19 cellular contexts compared by ENCODE assay signal in genomic region chr9:126664893-126665695, GRCh38. TPM values are rescaled to one million over a fixed set of nuclear protein-coding genes. Genes with fewer than 3 reads are reported as not detected.
DNase-seq lines count a peak whose midpoint lies in the region; ATAC-seq and TF ChIP-seq lines count a peak whose summit lies in the region.
"Had no signal": no experiment of that assay in that cellular context is flagged by ENCODE, and none has a peak within 500 bp of the region (broad histone marks: within the 10 kb centered on the region; RNA-seq: fewer than 3 reads in every experiment).

No MANE protein-coding gene starts in this region.

- no peaks in the 10 kb centered on the region for H3K79me2 ChIP-seq in H9 (ENCODE audit: insufficient read depth, low read length)
- H3K79me2 ChIP-seq in trophoblast cell (ENCODE audit: control insufficient read depth, insufficient read depth, low read length, poor library complexity), result no peaks in the 10 kb centered on the region

- H3K4me1 ChIP-seq in H9 (ENCODE audit: insufficient read depth, low read length) (peaks cover 8% of the 10 kb centered on the region; the same call in 1 of the 2 replicates), iPS-18a (ENCODE audit: control insufficient read depth, low read depth, low read length) (peaks cover 24% of the 10 kb centered on the region), trophoblast cell (ENCODE audit: control insufficient read depth in 1 of 2, insufficient read depth in 2 of 2, low read length in 2 of 2) (peaks cover 14 to 24% of the 10 kb centered on the region in 2 experiments)
- H3K4me1 ChIP-seq: ascending aorta had no signal

- H3K27ac Mint-ChIP-seq in H9, result peak overlapping the region in 2 of 3 experiments; percentile 58 to 89; a peak in 3 of 7 replicates
- H3K27ac Mint-ChIP-seq: activated CD8-positive, alpha-beta memory T cell treated with anti-CD3 and anti-CD28 coated beads, Interleukin-2, amount 10 ng/mL, durations not matched to agents 7 days and 5 days; dendritic cell treated with granulocyte-macrophage colony-stimulating factor and Interleukin-4, amounts not matched to agents 40 ng/mL and 50 ng/mL, for 4 days had no signal

- H3K18ac ChIP-seq in H9 (ENCODE audit: insufficient read length, low read depth, low read length), result no peak overlapping the region
- no peak overlapping the region for H3K18ac ChIP-seq in trophoblast cell (ENCODE audit: low read length)

- H3K9me3 ChIP-seq in H9 (ENCODE audit: control insufficient read depth, low read depth, low read length) (no peaks in the 10 kb centered on the region), iPS-18a (ENCODE audit: control insufficient read depth, low read depth, low read length) (no peaks in the 10 kb centered on the region), trophoblast cell (ENCODE audit: insufficient read depth, low read depth, low read length) (peaks cover 2% of the 10 kb centered on the region)
- H3K9me3 ChIP-seq: ascending aorta, lower lobe of right lung had no signal

- H2BK20ac ChIP-seq in H9 (ENCODE audit: low read depth, low read length, poor library complexity, severe bottlenecking), result no peak overlapping the region

- no peaks in the 10 kb centered on the region for H4K20me1 ChIP-seq in H9 (ENCODE audit: control insufficient read depth, insufficient read depth, insufficient read length)

- H3K14ac ChIP-seq in H9 (ENCODE audit: insufficient read depth, low read length) (no peak overlapping the region), trophoblast cell (ENCODE audit: low read length) (no peak overlapping the region)

- no peak overlapping the region for H2AFZ ChIP-seq in H9 (ENCODE audit: low read length)
- no peak overlapping the region for H2AFZ ChIP-seq in trophoblast cell (ENCODE audit: insufficient read depth, low read length, poor library complexity)

- H2AK5ac ChIP-seq in H9 (ENCODE audit: insufficient read length, low read length) (no peak overlapping the region), trophoblast cell (ENCODE audit: low read length) (no peak overlapping the region)

- H2BK5ac ChIP-seq in H9 (ENCODE audit: insufficient read length, low read length) (no peak overlapping the region), trophoblast cell (ENCODE audit: low read depth, low read length, poor library complexity) (no peak overlapping the region)

- no peak overlapping the region for H3K4ac ChIP-seq in H9 (ENCODE audit: low read depth, low read length)
- no peak overlapping the region for H3K4ac ChIP-seq in trophoblast cell (ENCODE audit: low read depth, low read length)

- no peak overlapping the region for H4K12ac ChIP-seq in trophoblast cell (ENCODE audit: low read depth, low read length)

- H3K56ac ChIP-seq in H9 (ENCODE audit: insufficient read length, low read depth, low read length), result no peak overlapping the region

- no peak overlapping the region for H4K91ac ChIP-seq in H9 (ENCODE audit: insufficient read length, low read depth, low read length)
- H4K91ac ChIP-seq in trophoblast cell (ENCODE audit: low read depth, low read length), result no peak overlapping the region

- H2BK120ac ChIP-seq in H9 (ENCODE audit: low read depth, low read length, poor library complexity, severe bottlenecking) (no peak overlapping the region), trophoblast cell (ENCODE audit: insufficient read depth, low read length, poor library complexity) (no peak overlapping the region)

- no peak overlapping the region for H2BK15ac ChIP-seq in H9 (ENCODE audit: low read depth, low read length)

- peak overlapping the region; percentile 67 to 77 for H3K4me3 Mint-ChIP-seq in H9
- H3K4me3 Mint-ChIP-seq: activated CD8-positive, alpha-beta memory T cell treated with anti-CD3 and anti-CD28 coated beads, Interleukin-2, amount 10 ng/mL, durations not matched to agents 7 days and 5 days; dendritic cell treated with granulocyte-macrophage colony-stimulating factor and Interleukin-4, amounts not matched to agents 40 ng/mL and 50 ng/mL, for 4 days had no signal

- H3K27ac ChIP-seq in H9 (ENCODE audit: insufficient read length, low read depth, low read length) (no peak overlapping the region), iPS-18a (ENCODE audit: low read length) (no peak overlapping the region), trophoblast cell (ENCODE audit: low read depth, low read length) (no peak overlapping the region)
- H3K27ac ChIP-seq: ascending aorta, lower lobe of right lung had no signal

- H2BK12ac ChIP-seq in H9 (ENCODE audit: insufficient read length, low read depth, low read length) (no peak overlapping the region), trophoblast cell (ENCODE audit: low read length) (no peak overlapping the region)

- WGBS in H9 (ENCODE audit: extremely low coverage, insufficient read length, low lambda C conversion rate), result no CpG with 5 or more reads among the region's 27 CpGs
- no CpG with 5 or more reads among the region's 27 CpGs for WGBS in trophoblast cell (ENCODE audit: extremely low coverage, insufficient coverage, insufficient read length)

- H4K8ac ChIP-seq in H9 (replicated peaks; ENCODE audit: insufficient read length, low read depth, low read length) (no peak overlapping the region), trophoblast cell (ENCODE audit: low read depth, low read length) (no peak overlapping the region)

- peaks cover 26% of the 10 kb centered on the region for H3K27me3 Mint-ChIP-seq in H9 (ENCODE audit: low read depth)

- no peak for ATAC-seq in GM21576 (IDR thresholded peaks at IDR 0.05; ENCODE audit: unreplicated experiment)
- no peak for ATAC-seq in HG03460 (IDR thresholded peaks at IDR 0.05; ENCODE audit: unreplicated experiment)
- ATAC-seq: activated CD8-positive, alpha-beta memory T cell treated with anti-CD3 and anti-CD28 coated beads, Interleukin-2, amount 10 ng/mL, durations not matched to agents 7 days and 5 days; lower lobe of right lung; Panc1 had no signal

- H3K4me2 ChIP-seq in H9 (ENCODE audit: insufficient read depth, insufficient read length, low read length) (peak overlapping the region; percentile 57), trophoblast cell (ENCODE audit: low read length) (peak overlapping the region; percentile 31)

- H3K4me3 ChIP-seq in iPS-18a (ENCODE audit: low read length), result peak overlapping the region; percentile 47
- no peak overlapping the region for H3K4me3 ChIP-seq in trophoblast cell (ENCODE audit: low read depth, low read length)
- H3K4me3 ChIP-seq: lower lobe of right lung, skin epidermis had no signal

- H3K9me3 Mint-ChIP-seq in H9, result no peaks in the 10 kb centered on the region
- H3K9me3 Mint-ChIP-seq: dendritic cell treated with granulocyte-macrophage colony-stimulating factor and Interleukin-4, amounts not matched to agents 40 ng/mL and 50 ng/mL, for 4 days had no signal

- H3K27me3 ChIP-seq in H9 (ENCODE audit: insufficient read depth, low read length) (no peaks in the 10 kb centered on the region; the same call in 1 of the 2 replicates), iPS-18a (ENCODE audit: control insufficient read depth, insufficient read depth, low read length) (peaks cover 50% of the 10 kb centered on the region), trophoblast cell (ENCODE audit: insufficient read depth, low read length) (no peaks in the 10 kb centered on the region)

- H3K36me3 ChIP-seq in iPS-18a (ENCODE audit: control insufficient read depth, low read depth, low read length) (no peaks in the 10 kb centered on the region), trophoblast cell (ENCODE audit: control insufficient read depth in 1 of 2, insufficient read depth in 2 of 2, low read length in 2 of 2) (no peaks in the 10 kb centered on the region)
- H3K36me3 ChIP-seq: ascending aorta, lower lobe of right lung had no signal

- H3K36me3 Mint-ChIP-seq in H9 (ENCODE audit: insufficient read depth in 1 of 3, low read depth in 3 of 3), result no peaks in the 10 kb centered on the region
- H3K36me3 Mint-ChIP-seq: activated CD8-positive, alpha-beta memory T cell treated with anti-CD3 and anti-CD28 coated beads, Interleukin-2, amount 10 ng/mL, durations not matched to agents 7 days and 5 days had no signal

- H4K5ac ChIP-seq in H9 (ENCODE audit: insufficient read length, low read depth, low read length), result no peak overlapping the region

- H3K4me1 Mint-ChIP-seq in H9, result peaks cover 34 to 43% of the 10 kb centered on the region in 2 experiments
- H3K4me1 Mint-ChIP-seq: activated CD8-positive, alpha-beta memory T cell treated with anti-CD3 and anti-CD28 coated beads, Interleukin-2, amount 10 ng/mL, durations not matched to agents 7 days and 5 days had no signal

- H3K9ac ChIP-seq in H9 (ENCODE audit: extremely low read depth, insufficient read length, low read length) (no peak overlapping the region), iPS-18a (ENCODE audit: low read length) (peak overlapping the region; percentile 49), trophoblast cell (ENCODE audit: low read length) (no peak overlapping the region)

- TF ChIP-seq CTCF in H9 (conservative IDR thresholded peaks at IDR 0.05), result no peak

- peaks cover 3% of the 10 kb centered on the region for H3K23me2 ChIP-seq in H9 (ENCODE audit: insufficient read length, low read depth, low read length, poor library complexity, severe bottlenecking)

- H3K23ac ChIP-seq in H9 (ENCODE audit: insufficient read length, low read depth, low read length) (no peak overlapping the region), trophoblast cell (ENCODE audit: low read length) (no peak overlapping the region)

- H3K79me1 ChIP-seq in H9 (ENCODE audit: insufficient read depth, low read depth, low read length, poor library complexity, severe bottlenecking) (no peaks in the 10 kb centered on the region), trophoblast cell (ENCODE audit: low read length) (no peaks in the 10 kb centered on the region)

- no peak overlapping the region for H3T11ph ChIP-seq in H9 (ENCODE audit: low read length)

- DNase-seq in H9 (peak; percentile 83), RPMI8226 (peak; percentile 33), trophoblast cell (no peak), glomerular visceral epithelial cell (ENCODE audit: extremely low spot score) (no peak), hippocampal formation (lab: John Stamatoyannopoulos, UW) (no peak)
- DNase-seq: activated CD8-positive, alpha-beta memory T cell treated with anti-CD3 and anti-CD28 coated beads, Interleukin-2, amount 10 ng/mL, durations not matched to agents 7 days and 5 days; DMS53; KG1; lower lobe of right lung; NCI-H1105 treated with DMSO at 0.1 percent for 48 hours; NCI-H510A treated with DMSO at 0.1 percent for 48 hours; stimulated activated naive CD4-positive, alpha-beta T cell had no signal

RNA-seq across cellular contexts. Expression of gene LMX1B, which starts 51.4 kb away (rescaled TPM):
- 0.70 and 0.85 TPM in 2 replicates for total RNA-seq in H9 (2021)
- polyA plus RNA-seq in trophoblast cell (2013), result 0.08 and 0.21 TPM in 2 replicates
- total RNA-seq: activated CD8-positive, alpha-beta memory T cell treated with anti-CD3 and anti-CD28 coated beads, Interleukin-2, amount 10 ng/mL, durations not matched to agents 7 days and 5 days had no signal

Comparison
In these comparisons a context has a peak if more than half of its experiments do, and no peak if none do; other contexts are left out.
1. DNase-seq: peak in H9 (single experiment) and RPMI8226 (single experiment); none in trophoblast cell (0 of 2), glomerular visceral epithelial cell (single experiment) and hippocampal formation (0 of 2).